In the genomic region with DNA sequence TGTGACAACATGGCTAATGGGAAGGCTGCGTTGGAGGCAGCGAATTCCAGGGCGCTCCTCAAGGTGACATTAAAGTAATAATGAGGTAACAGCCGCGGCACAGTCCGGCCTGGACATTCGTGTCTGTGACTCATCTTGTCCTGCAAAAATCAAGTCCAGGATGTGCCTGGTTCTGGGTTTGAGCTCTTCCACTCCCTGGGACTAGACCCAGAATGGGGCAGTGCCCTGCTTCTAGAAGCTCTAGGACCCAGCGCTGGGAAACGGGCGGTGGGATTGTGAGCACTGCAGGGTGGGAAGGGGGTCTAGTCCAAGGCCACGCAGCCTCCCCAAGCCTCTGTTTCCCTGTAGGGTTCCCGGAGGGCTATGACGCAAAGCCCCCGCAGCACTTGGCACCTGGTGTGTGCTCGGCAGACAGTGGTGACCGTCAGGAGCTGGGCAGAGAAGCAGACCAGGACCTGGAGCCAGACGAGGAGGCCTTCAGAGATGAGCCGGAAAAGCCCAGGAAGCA, we compare ENCODE assay signal across 1 cellular context.
TF ChIP-seq lines count a peak whose summit lies in the region.

No MANE protein-coding gene starts in this region.

TF ChIP-seq in H1, 55 proteins besides CTCF, POLR2A, EP300 and RAD21:
- TF ChIP-seq FOSL1 (IDR thresholded peaks at IDR 0.05; ENCODE audit: insufficient read depth, low read depth, low read length) (no peak), BCL11A (IDR thresholded peaks at IDR 0.05; ENCODE audit: low read depth in 2 of 2, low read length in 2 of 2) (no peak), PHF8 (conservative IDR thresholded peaks at IDR 0.05; ENCODE audit: low read depth, low read length) (no peak), CHD1 (IDR thresholded peaks at IDR 0.05; ENCODE audit: low read depth, low read length) (no peak), TAF7 (optimal IDR thresholded peaks at IDR 0.05; ENCODE audit: borderline replicate concordance, low read depth, low read length) (no peak), CBX5 (IDR thresholded peaks at IDR 0.05; ENCODE audit: low read depth, low read length) (no peak), RNF2 (IDR thresholded peaks at IDR 0.05; ENCODE audit: borderline replicate concordance, low read depth, low read length, missing control alignments, poor library complexity, severe bottlenecking) (no peak), KDM5A (IDR thresholded peaks at IDR 0.05; ENCODE audit: low read length) (no peak), CREB1 (IDR thresholded peaks at IDR 0.05) (no peak), JUN (IDR thresholded peaks at IDR 0.05; ENCODE audit: low read depth, low read length) (no peak), JUND (IDR thresholded peaks at IDR 0.05; ENCODE audit: low read length) (no peak), HDAC2 (IDR thresholded peaks at IDR 0.05; ENCODE audit: borderline replicate concordance in 1 of 2, low read depth in 2 of 2, low read length in 2 of 2) (no peak), CEBPB (IDR thresholded peaks at IDR 0.05; ENCODE audit: low read depth, low read length) (no peak)
- TF ChIP-seq, protein P1, sequence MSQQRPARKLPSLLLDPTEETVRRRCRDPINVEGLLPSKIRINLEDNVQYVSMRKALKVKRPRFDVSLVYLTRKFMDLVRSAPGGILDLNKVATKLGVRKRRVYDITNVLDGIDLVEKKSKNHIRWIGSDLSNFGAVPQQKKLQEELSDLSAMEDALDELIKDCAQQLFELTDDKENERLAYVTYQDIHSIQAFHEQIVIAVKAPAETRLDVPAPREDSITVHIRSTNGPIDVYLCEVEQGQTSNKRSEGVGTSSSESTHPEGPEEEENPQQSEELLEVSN (IDR thresholded peaks at IDR 0.05), result no peak
- TF ChIP-seq, protein P2, sequence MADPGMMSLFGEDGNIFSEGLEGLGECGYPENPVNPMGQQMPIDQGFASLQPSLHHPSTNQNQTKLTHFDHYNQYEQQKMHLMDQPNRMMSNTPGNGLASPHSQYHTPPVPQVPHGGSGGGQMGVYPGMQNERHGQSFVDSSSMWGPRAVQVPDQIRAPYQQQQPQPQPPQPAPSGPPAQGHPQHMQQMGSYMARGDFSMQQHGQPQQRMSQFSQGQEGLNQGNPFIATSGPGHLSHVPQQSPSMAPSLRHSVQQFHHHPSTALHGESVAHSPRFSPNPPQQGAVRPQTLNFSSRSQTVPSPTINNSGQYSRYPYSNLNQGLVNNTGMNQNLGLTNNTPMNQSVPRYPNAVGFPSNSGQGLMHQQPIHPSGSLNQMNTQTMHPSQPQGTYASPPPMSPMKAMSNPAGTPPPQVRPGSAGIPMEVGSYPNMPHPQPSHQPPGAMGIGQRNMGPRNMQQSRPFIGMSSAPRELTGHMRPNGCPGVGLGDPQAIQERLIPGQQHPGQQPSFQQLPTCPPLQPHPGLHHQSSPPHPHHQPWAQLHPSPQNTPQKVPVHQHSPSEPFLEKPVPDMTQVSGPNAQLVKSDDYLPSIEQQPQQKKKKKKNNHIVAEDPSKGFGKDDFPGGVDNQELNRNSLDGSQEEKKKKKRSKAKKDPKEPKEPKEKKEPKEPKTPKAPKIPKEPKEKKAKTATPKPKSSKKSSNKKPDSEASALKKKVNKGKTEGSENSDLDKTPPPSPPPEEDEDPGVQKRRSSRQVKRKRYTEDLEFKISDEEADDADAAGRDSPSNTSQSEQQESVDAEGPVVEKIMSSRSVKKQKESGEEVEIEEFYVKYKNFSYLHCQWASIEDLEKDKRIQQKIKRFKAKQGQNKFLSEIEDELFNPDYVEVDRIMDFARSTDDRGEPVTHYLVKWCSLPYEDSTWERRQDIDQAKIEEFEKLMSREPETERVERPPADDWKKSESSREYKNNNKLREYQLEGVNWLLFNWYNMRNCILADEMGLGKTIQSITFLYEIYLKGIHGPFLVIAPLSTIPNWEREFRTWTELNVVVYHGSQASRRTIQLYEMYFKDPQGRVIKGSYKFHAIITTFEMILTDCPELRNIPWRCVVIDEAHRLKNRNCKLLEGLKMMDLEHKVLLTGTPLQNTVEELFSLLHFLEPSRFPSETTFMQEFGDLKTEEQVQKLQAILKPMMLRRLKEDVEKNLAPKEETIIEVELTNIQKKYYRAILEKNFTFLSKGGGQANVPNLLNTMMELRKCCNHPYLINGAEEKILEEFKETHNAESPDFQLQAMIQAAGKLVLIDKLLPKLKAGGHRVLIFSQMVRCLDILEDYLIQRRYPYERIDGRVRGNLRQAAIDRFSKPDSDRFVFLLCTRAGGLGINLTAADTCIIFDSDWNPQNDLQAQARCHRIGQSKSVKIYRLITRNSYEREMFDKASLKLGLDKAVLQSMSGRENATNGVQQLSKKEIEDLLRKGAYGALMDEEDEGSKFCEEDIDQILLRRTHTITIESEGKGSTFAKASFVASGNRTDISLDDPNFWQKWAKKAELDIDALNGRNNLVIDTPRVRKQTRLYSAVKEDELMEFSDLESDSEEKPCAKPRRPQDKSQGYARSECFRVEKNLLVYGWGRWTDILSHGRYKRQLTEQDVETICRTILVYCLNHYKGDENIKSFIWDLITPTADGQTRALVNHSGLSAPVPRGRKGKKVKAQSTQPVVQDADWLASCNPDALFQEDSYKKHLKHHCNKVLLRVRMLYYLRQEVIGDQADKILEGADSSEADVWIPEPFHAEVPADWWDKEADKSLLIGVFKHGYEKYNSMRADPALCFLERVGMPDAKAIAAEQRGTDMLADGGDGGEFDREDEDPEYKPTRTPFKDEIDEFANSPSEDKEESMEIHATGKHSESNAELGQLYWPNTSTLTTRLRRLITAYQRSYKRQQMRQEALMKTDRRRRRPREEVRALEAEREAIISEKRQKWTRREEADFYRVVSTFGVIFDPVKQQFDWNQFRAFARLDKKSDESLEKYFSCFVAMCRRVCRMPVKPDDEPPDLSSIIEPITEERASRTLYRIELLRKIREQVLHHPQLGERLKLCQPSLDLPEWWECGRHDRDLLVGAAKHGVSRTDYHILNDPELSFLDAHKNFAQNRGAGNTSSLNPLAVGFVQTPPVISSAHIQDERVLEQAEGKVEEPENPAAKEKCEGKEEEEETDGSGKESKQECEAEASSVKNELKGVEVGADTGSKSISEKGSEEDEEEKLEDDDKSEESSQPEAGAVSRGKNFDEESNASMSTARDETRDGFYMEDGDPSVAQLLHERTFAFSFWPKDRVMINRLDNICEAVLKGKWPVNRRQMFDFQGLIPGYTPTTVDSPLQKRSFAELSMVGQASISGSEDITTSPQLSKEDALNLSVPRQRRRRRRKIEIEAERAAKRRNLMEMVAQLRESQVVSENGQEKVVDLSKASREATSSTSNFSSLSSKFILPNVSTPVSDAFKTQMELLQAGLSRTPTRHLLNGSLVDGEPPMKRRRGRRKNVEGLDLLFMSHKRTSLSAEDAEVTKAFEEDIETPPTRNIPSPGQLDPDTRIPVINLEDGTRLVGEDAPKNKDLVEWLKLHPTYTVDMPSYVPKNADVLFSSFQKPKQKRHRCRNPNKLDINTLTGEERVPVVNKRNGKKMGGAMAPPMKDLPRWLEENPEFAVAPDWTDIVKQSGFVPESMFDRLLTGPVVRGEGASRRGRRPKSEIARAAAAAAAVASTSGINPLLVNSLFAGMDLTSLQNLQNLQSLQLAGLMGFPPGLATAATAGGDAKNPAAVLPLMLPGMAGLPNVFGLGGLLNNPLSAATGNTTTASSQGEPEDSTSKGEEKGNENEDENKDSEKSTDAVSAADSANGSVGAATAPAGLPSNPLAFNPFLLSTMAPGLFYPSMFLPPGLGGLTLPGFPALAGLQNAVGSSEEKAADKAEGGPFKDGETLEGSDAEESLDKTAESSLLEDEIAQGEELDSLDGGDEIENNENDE (IDR thresholded peaks at IDR 0.05; ENCODE audit: insufficient replicate concordance, low read length), result no peak
TF ChIP-seq in H1: peak in this region for 0.
